Comparison of ENCODE assay signal across 23 cellular contexts in genomic region chr1:189192741-189193140, GRCh38.
DNase-seq lines count a peak whose midpoint lies in the region; ATAC-seq and TF ChIP-seq lines count a peak whose summit lies in the region.
"Had no signal": no experiment of that assay in that cellular context is flagged by ENCODE, and none has a peak within 500 bp of the region (broad histone marks: within the 10 kb centered on the region; RNA-seq: fewer than 3 reads in every experiment).

No MANE protein-coding gene starts in this region.

- TF ChIP-seq CTCF in SK-N-SH (IDR thresholded peaks at IDR 0.05) (no peak), SU-DHL-6 (IDR thresholded peaks at IDR 0.05; ENCODE audit: insufficient read depth, low read length, poor library complexity, severe bottlenecking) (no peak)

- H3K4me1 Mint-ChIP-seq in CD4-positive, alpha-beta memory T cell = no peaks in the 10 kb centered on the region
- H3K4me1 Mint-ChIP-seq in activated T-cell treated with anti-CD3 and anti-CD28 coated beads, Interleukin-2, amount 50 U/mL, for 72 hours (ENCODE audit: low read depth) = no peaks in the 10 kb centered on the region
- H3K4me1 Mint-ChIP-seq: CD14-positive monocyte; CD4-positive, CD25-positive, alpha-beta regulatory T cell had no signal

- POLR2A ChIA-PET in SK-N-SH (lab: Yijun Ruan, JAX) = no interaction called here
- POLR2A ChIA-PET in CD4-positive, alpha-beta memory T cell (lab: Charles Lee; ENCODE audit: partially characterized antibody) = no interaction called here

- intact Hi-C loops in CD4-positive, alpha-beta memory T cell (cut with micrococcal nuclease) = no loop called here

- no peak for TF ChIP-seq EP300 in SK-N-SH (IDR thresholded peaks at IDR 0.05; ENCODE audit: borderline replicate concordance in 1 of 2, low read depth in 1 of 2, low read length in 1 of 2)

- H3K36me3 Mint-ChIP-seq in CD4-positive, alpha-beta memory T cell = no peaks in the 10 kb centered on the region
- no peaks in the 10 kb centered on the region for H3K36me3 Mint-ChIP-seq in activated T-cell treated with anti-CD3 and anti-CD28 coated beads, Interleukin-2, amount 50 U/mL, for 72 hours (ENCODE audit: insufficient read depth in 2 of 2)
- H3K36me3 Mint-ChIP-seq: CD14-positive monocyte; CD4-positive, CD25-positive, alpha-beta regulatory T cell; CD8-positive, alpha-beta T cell had no signal

- H3K9me2 ChIP-seq in SK-N-SH = no peaks in the 10 kb centered on the region
- H3K9me2 ChIP-seq in SU-DHL-6 (replicated peaks; ENCODE audit: insufficient read depth, low read length) = no peaks in the 10 kb centered on the region

- H2AFZ ChIP-seq in SK-N-SH (ENCODE audit: low read depth) = no peak overlapping the region
- H2AFZ ChIP-seq in SU-DHL-6 (ENCODE audit: low read depth, low read length, severe bottlenecking) = peak overlapping the region; percentile 19

- no peak overlapping the region for H3K9ac ChIP-seq in SK-N-SH
- no peak overlapping the region for H3K9ac ChIP-seq in SU-DHL-6 (ENCODE audit: low read length)
- H3K9ac ChIP-seq: BLaER1 had no signal

- WGBS in SK-N-SH (ENCODE audit: low lambda C conversion rate) = 67% methylated on average over 2 of the region's 2 CpGs

- H3K36me3 ChIP-seq in SK-N-SH (replicated peaks in 1 of 2; ENCODE audit: control insufficient read depth in 1 of 2, insufficient read depth in 2 of 2, low read length in 1 of 2) (no peaks in the 10 kb centered on the region), SU-DHL-6 (ENCODE audit: low read length) (no peaks in the 10 kb centered on the region)
- H3K36me3 ChIP-seq in CD4-positive, alpha-beta memory T cell (ENCODE audit: insufficient read depth, low read length) = no peaks in the 10 kb centered on the region
- H3K36me3 ChIP-seq: BE2C, BLaER1 had no signal

- H3K4me2 ChIP-seq in SK-N-SH (no peak overlapping the region), SU-DHL-6 (ENCODE audit: low read depth, low read length, poor library complexity, severe bottlenecking) (no peak overlapping the region)
- H3K4me2 ChIP-seq: BLaER1 had no signal

- TF ChIP-seq RAD21 in SK-N-SH (IDR thresholded peaks at IDR 0.05; ENCODE audit: low read length) = no peak

- peaks cover 0 to 8% (median 4%) of the 10 kb centered on the region in 8 donors for H3K9me3 Mint-ChIP-seq in CD4-positive, alpha-beta memory T cell
- peaks cover 2 to 6% of the 10 kb centered on the region in 2 donors for H3K9me3 Mint-ChIP-seq in activated T-cell treated with anti-CD3 and anti-CD28 coated beads, Interleukin-2, amount 50 U/mL, for 72 hours

- DNase-seq in HCEC 1CT (peak; percentile 19), SK-N-SH (no peak), amniotic epithelial cell (ENCODE audit: low read depth) (peak; percentile 34), T-helper 9 cell (no peak), NCI-H2227 treated with DMSO at 0.1 percent for 48 hours (lab: John Stamatoyannopoulos, UW) (no peak)
- DNase-seq in CD4-positive, alpha-beta memory T cell = no peak
- no peak for DNase-seq in activated T-cell treated with anti-CD3 and anti-CD28 coated beads, Interleukin-2, amount 50 U/mL, for 72 hours
- DNase-seq: 8988T; ACHN; BE2C; C1 segment of cervical spinal cord; Caco-2; Calu3; CD4-positive, CD25-positive, alpha-beta regulatory T cell; CD8-positive, alpha-beta T cell; DMS 273 treated with DMSO at 0.1 percent for 48 hours; DMS153; DMS53; DMS79; GF-D8 had no signal

- H3K27me3 ChIP-seq in SK-N-SH (ENCODE audit: insufficient read depth) = no peaks in the 10 kb centered on the region
- no peaks in the 10 kb centered on the region for H3K27me3 ChIP-seq in SU-DHL-6 (ENCODE audit: low read length)
- H3K27me3 ChIP-seq in CD4-positive, alpha-beta memory T cell (ENCODE audit: insufficient read depth, low read length) = no peaks in the 10 kb centered on the region
- H3K27me3 ChIP-seq: BE2C, BLaER1 had no signal

- no peaks in the 10 kb centered on the region for H3K79me2 ChIP-seq in SK-N-SH (ENCODE audit: insufficient read depth)
- H3K79me2 ChIP-seq in SU-DHL-6 (ENCODE audit: insufficient read depth, low read length) = no peaks in the 10 kb centered on the region

- H3K4me3 ChIP-seq in SK-N-SH (ENCODE audit: low read depth in 2 of 2, low read length in 1 of 2) (no peak overlapping the region), SU-DHL-6 (ENCODE audit: insufficient read depth, low read length, poor library complexity, severe bottlenecking) (no peak overlapping the region)
- H3K4me3 ChIP-seq in CD4-positive, alpha-beta memory T cell (ENCODE audit: low read length in 2 of 2) = no peak overlapping the region
- H3K4me3 ChIP-seq: BLaER1 had no signal

- no peaks in the 10 kb centered on the region for H3K4me1 ChIP-seq in SK-N-SH (ENCODE audit: control insufficient read depth in 1 of 2, insufficient read depth in 2 of 2, low read depth in 1 of 2, low read length in 1 of 2)
- H3K4me1 ChIP-seq in CD4-positive, alpha-beta memory T cell (ENCODE audit: insufficient read depth, low read length) = no peaks in the 10 kb centered on the region
- H3K4me1 ChIP-seq: BE2C, BLaER1, Caco-2 had no signal

- H3F3A ChIP-seq in SK-N-SH (replicated peaks; ENCODE audit: insufficient read depth) (no peaks in the 10 kb centered on the region), SU-DHL-6 (ENCODE audit: insufficient read depth) (no peaks in the 10 kb centered on the region)

- CTCF ChIA-PET in SK-N-SH (lab: Yijun Ruan, JAX) = no interaction called here
- CTCF ChIA-PET in CD4-positive, alpha-beta memory T cell (lab: Charles Lee; ENCODE audit: partially characterized antibody) = no interaction called here

- H3K9me3 ChIP-seq in SK-N-SH (no peaks in the 10 kb centered on the region), SU-DHL-6 (ENCODE audit: insufficient read depth, low read length) (no peaks in the 10 kb centered on the region)
- no peaks in the 10 kb centered on the region for H3K9me3 ChIP-seq in CD4-positive, alpha-beta memory T cell (ENCODE audit: control insufficient read depth in 1 of 2, low read length in 2 of 2)
- H3K9me3 ChIP-seq: BE2C, BLaER1, Caco-2 had no signal

- no peaks in the 10 kb centered on the region for H3K27me3 Mint-ChIP-seq in CD4-positive, alpha-beta memory T cell
- no peaks in the 10 kb centered on the region for H3K27me3 Mint-ChIP-seq in activated T-cell treated with anti-CD3 and anti-CD28 coated beads, Interleukin-2, amount 50 U/mL, for 72 hours (ENCODE audit: low read depth)
- H3K27me3 Mint-ChIP-seq: CD4-positive, CD25-positive, alpha-beta regulatory T cell had no signal

- H3K4me3 Mint-ChIP-seq in CD4-positive, alpha-beta memory T cell = no peak overlapping the region
- H3K4me3 Mint-ChIP-seq in activated T-cell treated with anti-CD3 and anti-CD28 coated beads, Interleukin-2, amount 50 U/mL, for 72 hours = no peak overlapping the region
- H3K4me3 Mint-ChIP-seq: CD14-positive monocyte; CD4-positive, CD25-positive, alpha-beta regulatory T cell; CD8-positive, alpha-beta T cell had no signal

- ATAC-seq in activated T-cell treated with anti-CD3 and anti-CD28 coated beads, Interleukin-2, amount 50 U/mL, for 72 hours (replicated peaks in 1 of 2) = no peak
- ATAC-seq: CD8-positive, alpha-beta T cell had no signal

- no peak overlapping the region for H3K27ac ChIP-seq in SK-N-SH (ENCODE audit: low read depth in 2 of 2, low read length in 1 of 2)
- H3K27ac ChIP-seq in SU-DHL-6 (ENCODE audit: low read depth, low read length) = no peak overlapping the region
- H3K27ac ChIP-seq in CD4-positive, alpha-beta memory T cell (ENCODE audit: low read depth, low read length) = no peak overlapping the region
- H3K27ac ChIP-seq: BLaER1 had no signal

- H3K27ac Mint-ChIP-seq in CD4-positive, alpha-beta memory T cell = no peak overlapping the region
- no peak overlapping the region for H3K27ac Mint-ChIP-seq in activated T-cell treated with anti-CD3 and anti-CD28 coated beads, Interleukin-2, amount 50 U/mL, for 72 hours
- H3K27ac Mint-ChIP-seq: CD14-positive monocyte; CD4-positive, CD25-positive, alpha-beta regulatory T cell; CD8-positive, alpha-beta T cell had no signal

- no peaks in the 10 kb centered on the region for H4K20me1 ChIP-seq in SK-N-SH (ENCODE audit: insufficient read depth)
- no peaks in the 10 kb centered on the region for H4K20me1 ChIP-seq in SU-DHL-6 (ENCODE audit: low read depth, low read length)
- H4K20me1 ChIP-seq: BLaER1 had no signal

TF ChIP-seq in SK-N-SH, 30 proteins besides CTCF, POLR2A, EP300 and RAD21:
- TF ChIP-seq PBX3 (IDR thresholded peaks at IDR 0.05) = 0 out of 2 replicates have a peak, but pooled peaks have one; percentile 12
- no peak for TF ChIP-seq JUND (IDR thresholded peaks at IDR 0.05)

Comparison
In these comparisons a context has a peak if more than half of its experiments do, and no peak if none do; other contexts are left out.
1. DNase-seq: peak in HCEC 1CT (single experiment) and amniotic epithelial cell (single experiment); none in SK-N-SH (single experiment), CD4-positive, alpha-beta memory T cell (0 of 5), T-helper 9 cell (single experiment), activated T-cell treated with anti-CD3 and anti-CD28 coated beads, Interleukin-2, amount 50 U/mL, for 72 hours (0 of 2) and NCI-H2227 treated with DMSO at 0.1 percent for 48 hours (single experiment).